ENCODE assay signal across 1 cellular context in genomic region chr17:8189711-8190477, GRCh38.
TF ChIP-seq lines count a peak whose summit lies in the region.

BORCS6 (minus strand) TSS chr17:8190180; CDS start chr17:8190140, 40 bp downstream.

TF ChIP-seq in HepG2, 621 proteins besides CTCF, POLR2A, EP300 and RAD21 (continued from another document and continues in another):
- TF ChIP-seq, protein P1, sequence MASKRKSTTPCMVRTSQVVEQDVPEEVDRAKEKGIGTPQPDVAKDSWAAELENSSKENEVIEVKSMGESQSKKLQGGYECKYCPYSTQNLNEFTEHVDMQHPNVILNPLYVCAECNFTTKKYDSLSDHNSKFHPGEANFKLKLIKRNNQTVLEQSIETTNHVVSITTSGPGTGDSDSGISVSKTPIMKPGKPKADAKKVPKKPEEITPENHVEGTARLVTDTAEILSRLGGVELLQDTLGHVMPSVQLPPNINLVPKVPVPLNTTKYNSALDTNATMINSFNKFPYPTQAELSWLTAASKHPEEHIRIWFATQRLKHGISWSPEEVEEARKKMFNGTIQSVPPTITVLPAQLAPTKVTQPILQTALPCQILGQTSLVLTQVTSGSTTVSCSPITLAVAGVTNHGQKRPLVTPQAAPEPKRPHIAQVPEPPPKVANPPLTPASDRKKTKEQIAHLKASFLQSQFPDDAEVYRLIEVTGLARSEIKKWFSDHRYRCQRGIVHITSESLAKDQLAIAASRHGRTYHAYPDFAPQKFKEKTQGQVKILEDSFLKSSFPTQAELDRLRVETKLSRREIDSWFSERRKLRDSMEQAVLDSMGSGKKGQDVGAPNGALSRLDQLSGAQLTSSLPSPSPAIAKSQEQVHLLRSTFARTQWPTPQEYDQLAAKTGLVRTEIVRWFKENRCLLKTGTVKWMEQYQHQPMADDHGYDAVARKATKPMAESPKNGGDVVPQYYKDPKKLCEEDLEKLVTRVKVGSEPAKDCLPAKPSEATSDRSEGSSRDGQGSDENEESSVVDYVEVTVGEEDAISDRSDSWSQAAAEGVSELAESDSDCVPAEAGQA (IDR thresholded peaks at IDR 0.05; ENCODE audit: low read depth): no peak
- TF ChIP-seq, protein P1 (CRISPR knock-in tag; IDR thresholded peaks at IDR 0.05; ENCODE audit: borderline replicate concordance): no peak
- TF ChIP-seq ZFYVE20 (CRISPR knock-in tag; IDR thresholded peaks at IDR 0.05; ENCODE audit: borderline replicate concordance, low read depth) (no peak), NFATC3 (CRISPR knock-in tag; IDR thresholded peaks at IDR 0.05) (no peak), ZNF788 (CRISPR knock-in tag; IDR thresholded peaks at IDR 0.05; ENCODE audit: borderline replicate concordance) (no peak; the same call in 1 of the 2 replicates), CHD2 (IDR thresholded peaks at IDR 0.05; ENCODE audit: low read depth, low read length) (no peak), ZFX (CRISPR knock-in tag; IDR thresholded peaks at IDR 0.05; ENCODE audit: low read depth) (peak; percentile 68), ZNF746 (CRISPR knock-in tag; IDR thresholded peaks at IDR 0.05) (no peak), ZNF205 (CRISPR knock-in tag; IDR thresholded peaks at IDR 0.05) (no peak), PTBP1 (IDR thresholded peaks at IDR 0.05; ENCODE audit: low read depth, low read length, poor library complexity, severe bottlenecking) (no peak), NONO (IDR thresholded peaks at IDR 0.05) (no peak), NONO (CRISPR knock-in tag; conservative IDR thresholded peaks at IDR 0.05) (no peak), PHF20 (CRISPR knock-in tag; IDR thresholded peaks at IDR 0.05) (peak; percentile 17; the same call in 1 of the 2 replicates), ZMYM2 (CRISPR knock-in tag; IDR thresholded peaks at IDR 0.05) (peak; percentile 80), HIC2 (CRISPR knock-in tag; IDR thresholded peaks at IDR 0.05; ENCODE audit: low read depth) (no peak), SNAPC2 (CRISPR knock-in tag; IDR thresholded peaks at IDR 0.05) (0 out of 2 replicates have a peak, but pooled peaks have one; percentile 48), ZMYM4 (CRISPR knock-in tag; IDR thresholded peaks at IDR 0.05) (peak; percentile 44; the same call in 1 of the 2 replicates), SAP130 (CRISPR knock-in tag; IDR thresholded peaks at IDR 0.05; ENCODE audit: low read depth) (peak; percentile 95), ZNF331 (CRISPR knock-in tag; IDR thresholded peaks at IDR 0.05) (no peak), IKZF1 (IDR thresholded peaks at IDR 0.05) (no peak), MEIS2 (CRISPR knock-in tag; IDR thresholded peaks at IDR 0.05) (no peak), ZNF670 (CRISPR knock-in tag; IDR thresholded peaks at IDR 0.05; ENCODE audit: borderline replicate concordance) (no peak), KLF11 (CRISPR knock-in tag; IDR thresholded peaks at IDR 0.05) (no peak), HOXD1 (CRISPR knock-in tag; IDR thresholded peaks at IDR 0.05) (no peak), NFYC (CRISPR knock-in tag; IDR thresholded peaks at IDR 0.05) (peak; percentile 93), PLSCR1 (CRISPR knock-in tag; IDR thresholded peaks at IDR 0.05; ENCODE audit: borderline replicate concordance) (no peak), ZBTB21 (CRISPR knock-in tag; IDR thresholded peaks at IDR 0.05) (no peak), MTF1 (CRISPR knock-in tag; IDR thresholded peaks at IDR 0.05) (no peak)
- TF ChIP-seq, protein P2, sequence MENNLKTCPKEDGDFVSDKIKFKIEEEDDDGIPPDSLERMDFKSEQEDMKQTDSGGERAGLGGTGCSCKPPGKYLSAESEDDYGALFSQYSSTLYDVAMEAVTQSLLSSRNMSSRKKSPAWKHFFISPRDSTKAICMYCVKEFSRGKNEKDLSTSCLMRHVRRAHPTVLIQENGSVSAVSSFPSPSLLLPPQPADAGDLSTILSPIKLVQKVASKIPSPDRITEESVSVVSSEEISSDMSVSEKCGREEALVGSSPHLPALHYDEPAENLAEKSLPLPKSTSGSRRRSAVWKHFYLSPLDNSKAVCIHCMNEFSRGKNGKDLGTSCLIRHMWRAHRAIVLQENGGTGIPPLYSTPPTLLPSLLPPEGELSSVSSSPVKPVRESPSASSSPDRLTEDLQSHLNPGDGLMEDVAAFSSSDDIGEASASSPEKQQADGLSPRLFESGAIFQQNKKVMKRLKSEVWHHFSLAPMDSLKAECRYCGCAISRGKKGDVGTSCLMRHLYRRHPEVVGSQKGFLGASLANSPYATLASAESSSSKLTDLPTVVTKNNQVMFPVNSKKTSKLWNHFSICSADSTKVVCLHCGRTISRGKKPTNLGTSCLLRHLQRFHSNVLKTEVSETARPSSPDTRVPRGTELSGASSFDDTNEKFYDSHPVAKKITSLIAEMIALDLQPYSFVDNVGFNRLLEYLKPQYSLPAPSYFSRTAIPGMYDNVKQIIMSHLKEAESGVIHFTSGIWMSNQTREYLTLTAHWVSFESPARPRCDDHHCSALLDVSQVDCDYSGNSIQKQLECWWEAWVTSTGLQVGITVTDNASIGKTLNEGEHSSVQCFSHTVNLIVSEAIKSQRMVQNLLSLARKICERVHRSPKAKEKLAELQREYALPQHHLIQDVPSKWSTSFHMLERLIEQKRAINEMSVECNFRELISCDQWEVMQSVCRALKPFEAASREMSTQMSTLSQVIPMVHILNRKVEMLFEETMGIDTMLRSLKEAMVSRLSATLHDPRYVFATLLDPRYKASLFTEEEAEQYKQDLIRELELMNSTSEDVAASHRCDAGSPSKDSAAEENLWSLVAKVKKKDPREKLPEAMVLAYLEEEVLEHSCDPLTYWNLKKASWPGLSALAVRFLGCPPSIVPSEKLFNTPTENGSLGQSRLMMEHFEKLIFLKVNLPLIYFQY (CRISPR knock-in tag; IDR thresholded peaks at IDR 0.05; ENCODE audit: borderline replicate concordance): 0 out of 2 replicates have a peak, but pooled peaks have one; percentile 19
- TF ChIP-seq, protein P3, sequence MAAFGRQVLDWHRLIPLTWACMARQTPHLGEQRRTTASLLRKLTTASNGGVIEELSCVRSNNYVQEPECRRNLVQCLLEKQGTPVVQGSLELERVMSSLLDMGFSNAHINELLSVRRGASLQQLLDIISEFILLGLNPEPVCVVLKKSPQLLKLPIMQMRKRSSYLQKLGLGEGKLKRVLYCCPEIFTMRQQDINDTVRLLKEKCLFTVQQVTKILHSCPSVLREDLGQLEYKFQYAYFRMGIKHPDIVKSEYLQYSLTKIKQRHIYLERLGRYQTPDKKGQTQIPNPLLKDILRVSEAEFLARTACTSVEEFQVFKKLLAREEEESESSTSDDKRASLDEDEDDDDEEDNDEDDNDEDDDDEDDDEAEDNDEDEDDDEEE (CRISPR knock-in tag; IDR thresholded peaks at IDR 0.05): no peak
- TF ChIP-seq, protein P4, sequence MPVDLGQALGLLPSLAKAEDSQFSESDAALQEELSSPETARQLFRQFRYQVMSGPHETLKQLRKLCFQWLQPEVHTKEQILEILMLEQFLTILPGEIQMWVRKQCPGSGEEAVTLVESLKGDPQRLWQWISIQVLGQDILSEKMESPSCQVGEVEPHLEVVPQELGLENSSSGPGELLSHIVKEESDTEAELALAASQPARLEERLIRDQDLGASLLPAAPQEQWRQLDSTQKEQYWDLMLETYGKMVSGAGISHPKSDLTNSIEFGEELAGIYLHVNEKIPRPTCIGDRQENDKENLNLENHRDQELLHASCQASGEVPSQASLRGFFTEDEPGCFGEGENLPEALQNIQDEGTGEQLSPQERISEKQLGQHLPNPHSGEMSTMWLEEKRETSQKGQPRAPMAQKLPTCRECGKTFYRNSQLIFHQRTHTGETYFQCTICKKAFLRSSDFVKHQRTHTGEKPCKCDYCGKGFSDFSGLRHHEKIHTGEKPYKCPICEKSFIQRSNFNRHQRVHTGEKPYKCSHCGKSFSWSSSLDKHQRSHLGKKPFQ (CRISPR knock-in tag; IDR thresholded peaks at IDR 0.05; ENCODE audit: insufficient replicate concordance): no peak
- TF ChIP-seq, protein P5, sequence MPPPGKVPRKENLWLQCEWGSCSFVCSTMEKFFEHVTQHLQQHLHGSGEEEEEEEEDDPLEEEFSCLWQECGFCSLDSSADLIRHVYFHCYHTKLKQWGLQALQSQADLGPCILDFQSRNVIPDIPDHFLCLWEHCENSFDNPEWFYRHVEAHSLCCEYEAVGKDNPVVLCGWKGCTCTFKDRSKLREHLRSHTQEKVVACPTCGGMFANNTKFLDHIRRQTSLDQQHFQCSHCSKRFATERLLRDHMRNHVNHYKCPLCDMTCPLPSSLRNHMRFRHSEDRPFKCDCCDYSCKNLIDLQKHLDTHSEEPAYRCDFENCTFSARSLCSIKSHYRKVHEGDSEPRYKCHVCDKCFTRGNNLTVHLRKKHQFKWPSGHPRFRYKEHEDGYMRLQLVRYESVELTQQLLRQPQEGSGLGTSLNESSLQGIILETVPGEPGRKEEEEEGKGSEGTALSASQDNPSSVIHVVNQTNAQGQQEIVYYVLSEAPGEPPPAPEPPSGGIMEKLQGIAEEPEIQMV (CRISPR knock-in tag; IDR thresholded peaks at IDR 0.05; ENCODE audit: low read depth): 0 out of 2 replicates have a peak, but pooled peaks have one; percentile 42
- TF ChIP-seq, protein P6, sequence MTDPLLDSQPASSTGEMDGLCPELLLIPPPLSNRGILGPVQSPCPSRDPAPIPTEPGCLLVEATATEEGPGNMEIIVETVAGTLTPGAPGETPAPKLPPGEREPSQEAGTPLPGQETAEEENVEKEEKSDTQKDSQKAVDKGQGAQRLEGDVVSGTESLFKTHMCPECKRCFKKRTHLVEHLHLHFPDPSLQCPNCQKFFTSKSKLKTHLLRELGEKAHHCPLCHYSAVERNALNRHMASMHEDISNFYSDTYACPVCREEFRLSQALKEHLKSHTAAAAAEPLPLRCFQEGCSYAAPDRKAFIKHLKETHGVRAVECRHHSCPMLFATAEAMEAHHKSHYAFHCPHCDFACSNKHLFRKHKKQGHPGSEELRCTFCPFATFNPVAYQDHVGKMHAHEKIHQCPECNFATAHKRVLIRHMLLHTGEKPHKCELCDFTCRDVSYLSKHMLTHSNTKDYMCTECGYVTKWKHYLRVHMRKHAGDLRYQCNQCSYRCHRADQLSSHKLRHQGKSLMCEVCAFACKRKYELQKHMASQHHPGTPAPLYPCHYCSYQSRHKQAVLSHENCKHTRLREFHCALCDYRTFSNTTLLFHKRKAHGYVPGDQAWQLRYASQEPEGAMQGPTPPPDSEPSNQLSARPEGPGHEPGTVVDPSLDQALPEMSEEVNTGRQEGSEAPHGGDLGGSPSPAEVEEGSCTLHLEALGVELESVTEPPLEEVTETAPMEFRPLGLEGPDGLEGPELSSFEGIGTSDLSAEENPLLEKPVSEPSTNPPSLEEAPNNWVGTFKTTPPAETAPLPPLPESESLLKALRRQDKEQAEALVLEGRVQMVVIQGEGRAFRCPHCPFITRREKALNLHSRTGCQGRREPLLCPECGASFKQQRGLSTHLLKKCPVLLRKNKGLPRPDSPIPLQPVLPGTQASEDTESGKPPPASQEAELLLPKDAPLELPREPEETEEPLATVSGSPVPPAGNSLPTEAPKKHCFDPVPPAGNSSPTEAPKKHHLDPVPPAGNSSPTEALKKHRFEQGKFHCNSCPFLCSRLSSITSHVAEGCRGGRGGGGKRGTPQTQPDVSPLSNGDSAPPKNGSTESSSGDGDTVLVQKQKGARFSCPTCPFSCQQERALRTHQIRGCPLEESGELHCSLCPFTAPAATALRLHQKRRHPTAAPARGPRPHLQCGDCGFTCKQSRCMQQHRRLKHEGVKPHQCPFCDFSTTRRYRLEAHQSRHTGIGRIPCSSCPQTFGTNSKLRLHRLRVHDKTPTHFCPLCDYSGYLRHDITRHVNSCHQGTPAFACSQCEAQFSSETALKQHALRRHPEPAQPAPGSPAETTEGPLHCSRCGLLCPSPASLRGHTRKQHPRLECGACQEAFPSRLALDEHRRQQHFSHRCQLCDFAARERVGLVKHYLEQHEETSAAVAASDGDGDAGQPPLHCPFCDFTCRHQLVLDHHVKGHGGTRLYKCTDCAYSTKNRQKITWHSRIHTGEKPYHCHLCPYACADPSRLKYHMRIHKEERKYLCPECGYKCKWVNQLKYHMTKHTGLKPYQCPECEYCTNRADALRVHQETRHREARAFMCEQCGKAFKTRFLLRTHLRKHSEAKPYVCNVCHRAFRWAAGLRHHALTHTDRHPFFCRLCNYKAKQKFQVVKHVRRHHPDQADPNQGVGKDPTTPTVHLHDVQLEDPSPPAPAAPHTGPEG (CRISPR knock-in tag; IDR thresholded peaks at IDR 0.05): no peak
- TF ChIP-seq, protein P7, sequence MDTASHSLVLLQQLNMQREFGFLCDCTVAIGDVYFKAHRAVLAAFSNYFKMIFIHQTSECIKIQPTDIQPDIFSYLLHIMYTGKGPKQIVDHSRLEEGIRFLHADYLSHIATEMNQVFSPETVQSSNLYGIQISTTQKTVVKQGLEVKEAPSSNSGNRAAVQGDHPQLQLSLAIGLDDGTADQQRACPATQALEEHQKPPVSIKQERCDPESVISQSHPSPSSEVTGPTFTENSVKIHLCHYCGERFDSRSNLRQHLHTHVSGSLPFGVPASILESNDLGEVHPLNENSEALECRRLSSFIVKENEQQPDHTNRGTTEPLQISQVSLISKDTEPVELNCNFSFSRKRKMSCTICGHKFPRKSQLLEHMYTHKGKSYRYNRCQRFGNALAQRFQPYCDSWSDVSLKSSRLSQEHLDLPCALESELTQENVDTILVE (CRISPR knock-in tag; IDR thresholded peaks at IDR 0.05): 0 out of 2 replicates have a peak, but pooled peaks have one; percentile 29
